Comparison of ENCODE assay signal across 29 cellular contexts in genomic region chr9:79889325-79889724, GRCh38.
"Had no signal": no experiment of that assay in that cellular context is flagged by ENCODE, and none has a peak within 500 bp of the region (broad histone marks: within the 10 kb centered on the region; RNA-seq: fewer than 3 reads in every experiment).

No MANE protein-coding gene starts in this region.

- ATAC-seq: activated naive CD4-positive, alpha-beta T cell treated with anti-CD3 and anti-CD28 coated beads, Interleukin-2, amount 50 U/mL, for 72 hours; activated T-cell treated with anti-CD3 and anti-CD28 coated beads, Interleukin-2, amount 50 U/mL, for 72 hours; esophagus mucosa; T-helper 17 cell; WTC11 had no signal

- H3K4me1 ChIP-seq: ascending aorta, breast epithelium, colonic mucosa had no signal

- H3K27me3 ChIP-seq: ascending aorta, breast epithelium, colonic mucosa had no signal

- H3K27ac ChIP-seq: ascending aorta, breast epithelium, cardiac muscle cell, colonic mucosa, VCaP had no signal

- DNase-seq: activated CD4-positive, alpha-beta memory T cell treated with anti-CD3 and anti-CD28 coated beads, Interleukin-2, amount 10 ng/mL, durations not matched to agents 7 days and 5 days; activated CD4-positive, alpha-beta T cell treated with anti-CD3 and anti-CD28 coated beads for 1 hour; activated CD4-positive, alpha-beta T cell treated with anti-CD3 and anti-CD28 coated beads for 4 hours; activated CD4-positive, alpha-beta T cell treated with anti-CD3 and anti-CD28 coated beads, Interleukin-2, amount 10 ng/mL, durations not matched to agents 7 days and 5 days; activated CD4-positive, alpha-beta T cell treated with anti-CD3 and anti-CD28 coated beads, Interleukin-2, amount 50 U/mL, for 4 hours; activated CD8-positive, alpha-beta memory T cell treated with anti-CD3 and anti-CD28 coated beads, Interleukin-2, amount 50 U/mL, for 48 hours; activated gamma-delta T cell; activated naive CD4-positive, alpha-beta T cell; activated naive CD4-positive, alpha-beta T cell treated with anti-CD3 and anti-CD28 coated beads, Interleukin-2, amount 10 ng/mL, durations not matched to agents 7 days and 5 days; activated naive CD8-positive, alpha-beta T cell treated with anti-CD3 and anti-CD28 coated beads, Interleukin-2, amount 10 ng/mL, durations not matched to agents 7 days and 5 days; activated T-cell treated with anti-CD3 and anti-CD28 coated beads for 4 hours; activated T-cell treated with anti-CD3 and anti-CD28 coated beads, Interleukin-2, amount 50 U/mL, for 24 hours; activated T-cell treated with anti-CD3 and anti-CD28 coated beads, Interleukin-2, amount 50 U/mL, for 72 hours; central memory CD4-positive, alpha-beta T cell; cerebellar nuclear complex; colonic mucosa; dorsolateral prefrontal cortex; effector memory CD4-positive, alpha-beta T cell; endodermal cell; foreskin fibroblast; T-helper 1 cell; T-helper 17 cell had no signal

- H3K36me3 ChIP-seq: ascending aorta, breast epithelium, cardiac muscle cell, colonic mucosa had no signal

- H3K4me3 ChIP-seq: ascending aorta, breast epithelium, cardiac muscle cell, colonic mucosa, dorsolateral prefrontal cortex had no signal

- H3K9me3 ChIP-seq: ascending aorta, breast epithelium, colonic mucosa had no signal
